ENCODE assay signal across 18 cellular contexts in the genomic region with DNA sequence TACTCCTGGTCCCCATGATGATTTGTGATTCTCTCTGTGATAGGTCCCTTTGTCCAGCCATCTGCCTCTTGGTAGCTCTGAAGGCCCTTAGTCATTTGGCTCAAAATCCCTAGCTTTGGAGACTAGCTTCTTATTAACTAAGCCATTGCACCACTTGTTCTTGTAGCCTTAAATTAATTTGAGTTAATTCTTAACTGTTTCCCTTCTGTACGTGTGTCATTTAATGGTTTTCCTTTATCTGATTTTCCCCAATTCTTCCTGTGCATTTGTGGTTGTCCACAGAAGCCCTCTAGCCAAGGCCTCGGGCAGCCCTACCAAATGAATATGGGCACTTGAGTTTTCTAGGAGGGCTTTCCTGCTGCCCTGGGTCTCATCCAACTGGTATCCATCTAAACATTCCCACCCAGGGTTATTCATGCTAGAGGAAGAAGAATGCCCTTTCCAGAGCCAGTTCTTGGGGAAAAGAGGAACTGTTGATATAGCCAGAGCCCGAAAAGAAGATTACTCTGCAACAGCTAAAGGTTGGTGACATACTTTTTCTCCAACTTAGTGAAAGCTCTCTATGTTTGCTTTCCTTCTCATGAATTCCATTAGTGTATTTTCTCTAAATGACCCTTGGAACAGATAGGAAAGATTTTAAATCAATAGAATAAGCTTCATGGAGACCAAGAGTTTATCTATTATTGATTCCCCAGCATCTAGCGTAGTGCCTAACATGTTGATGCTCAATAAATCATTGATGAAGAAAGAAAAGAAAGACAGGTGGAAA.
"Had no signal": no experiment of that assay in that cellular context is flagged by ENCODE, and none has a peak within 500 bp of the region (broad histone marks: within the 10 kb centered on the region; RNA-seq: fewer than 3 reads in every experiment).

No MANE protein-coding gene starts in this region.

- DNase-seq: activated CD4-positive, alpha-beta T cell treated with anti-CD3 and anti-CD28 coated beads, Interleukin-2, amount 50 U/mL, for 48 hours; activated gamma-delta T cell; activated T-cell treated with anti-CD3 and anti-CD28 coated beads, Interleukin-2, amount 50 U/mL, for 4 hours; glutamatergic neuron; immature natural killer cell; left ventricle myocardium inferior; naive thymus-derived CD4-positive, alpha-beta T cell; stimulated activated CD4-positive, alpha-beta T cell treated with anti-CD3 and anti-CD28 coated beads, Interleukin-12 subunit alpha, Interleukin-12 subunit beta, amount 100 ng/mL, for 4 hours; stimulated activated naive CD4-positive, alpha-beta T cell treated with Interleukin-2 at 50 U/mL for 16 hours; SW 1271; upper lobe of right lung had no signal

- H3K36me3 Mint-ChIP-seq: mesothelial cell of epicardium had no signal

- H3K27me3 ChIP-seq: breast epithelium, neutrophil, upper lobe of right lung had no signal

- H3K4me3 Mint-ChIP-seq: activated naive CD8-positive, alpha-beta T cell; activated T-cell treated with anti-CD3 and anti-CD28 coated beads, Interleukin-2, amount 50 U/mL, for 4 hours; immature natural killer cell; mesothelial cell of epicardium; naive thymus-derived CD4-positive, alpha-beta T cell; T-helper 2 cell treated with Interferon-gamma antibody and Interleukin-4, amounts not matched to agents 5 μg/mL and 100 μg/mL, for 36 hours had no signal

- H3K4me1 ChIP-seq: breast epithelium had no signal

- H3K9me3 ChIP-seq: breast epithelium, left ventricle myocardium inferior, neutrophil, upper lobe of right lung had no signal

- H3K27ac ChIP-seq: breast epithelium, left ventricle myocardium inferior, neutrophil, upper lobe of right lung had no signal

- H3K27me3 Mint-ChIP-seq: activated naive CD8-positive, alpha-beta T cell had no signal

- H3K27ac Mint-ChIP-seq: activated naive CD8-positive, alpha-beta T cell; immature natural killer cell; mesothelial cell of epicardium; T-helper 2 cell treated with Interferon-gamma antibody and Interleukin-4, amounts not matched to agents 5 μg/mL and 100 μg/mL, for 36 hours had no signal

- ATAC-seq: activated T-cell treated with anti-CD3 and anti-CD28 coated beads, Interleukin-2, amount 50 U/mL, for 4 hours; esophagus mucosa; naive thymus-derived CD4-positive, alpha-beta T cell; sciatic nerve; upper lobe of right lung had no signal

- H3K9me3 Mint-ChIP-seq: immature natural killer cell; T-helper 2 cell treated with Interferon-gamma antibody and Interleukin-4, amounts not matched to agents 5 μg/mL and 100 μg/mL, for 36 hours had no signal

- H3K4me3 ChIP-seq: breast epithelium, left ventricle myocardium inferior, upper lobe of right lung had no signal

- H3K36me3 ChIP-seq: breast epithelium, left ventricle myocardium inferior, neutrophil, upper lobe of right lung had no signal
